In genomic region chr11:776459-777287, GRCh38 we compare ENCODE assay signal across 8 cellular contexts. TPM values are rescaled to one million over a fixed set of nuclear protein-coding genes. Genes with fewer than 3 reads are reported as not detected.
DNase-seq lines count a peak whose midpoint lies in the region.

No MANE protein-coding gene starts in this region.

- peaks cover 85% of the 10 kb centered on the region for H3K79me2 ChIP-seq in GM23248 (ENCODE audit: insufficient read depth)

- WGBS in GM23248 (ENCODE audit: low coverage in 1 of 2, low lambda C conversion rate in 2 of 2, missing lambda C conversion rate in 2 of 2), 2 experiments, result 0 to 2% methylated on average over 41 to 63 of the region's 68 CpGs

- no peaks in the 10 kb centered on the region for H4K20me1 ChIP-seq in GM23248 (ENCODE audit: insufficient read depth)

- H3K4me2 ChIP-seq in GM23248 (ENCODE audit: unreplicated experiment), result peak overlapping the region; percentile 88

- H3K9ac ChIP-seq in GM23248, result peak overlapping the region; percentile 94

- in situ Hi-C loops in GM23248 (cut with MboI), result no loop called here

- peaks cover 15% of the 10 kb centered on the region for H3K4me1 ChIP-seq in GM23248 (ENCODE audit: insufficient read depth)

- H3K9me2 ChIP-seq in GM23248 (ENCODE audit: insufficient read depth), result no peaks in the 10 kb centered on the region

- no peaks in the 10 kb centered on the region for H3K9me3 ChIP-seq in GM23248 (ENCODE audit: low read depth)

- 0 out of 2 replicates have a peak, but pooled peaks cover 3% of the 10 kb centered on the region for H3F3A ChIP-seq in GM23248 (ENCODE audit: insufficient read depth)

- H3K36me3 ChIP-seq in GM23248 (ENCODE audit: low read depth), result no peaks in the 10 kb centered on the region

- DNase-seq in NCI-H82 (lab: John Stamatoyannopoulos, UW) (peak; percentile 71), NCI-H82 treated with DMSO at 0.1 percent for 48 hours (lab: John Stamatoyannopoulos, UW; ENCODE audit: unreplicated experiment) (no peak), GM23248 (peak; percentile 73), Kasumi-1 (lab: John Stamatoyannopoulos, UW) (peak; percentile 45 to 55), hepatic stellate cell (ENCODE audit: low spot score) (peak; percentile 74), skeletal muscle cell (ENCODE audit: low read depth) (no peak), SHP77 treated with DMSO at 0.1 percent for 48 hours (lab: John Stamatoyannopoulos, UW) (no peak)
- peak; percentile 35 for DNase-seq in activated T-helper 9 cell treated with anti-CD3 and anti-CD28 coated beads, Interleukin-2, amount 50 U/mL, for 16 hours (ENCODE audit: low read depth)

- H2AFZ ChIP-seq in GM23248, result peak overlapping the region; percentile 84; the same call in 1 of the 2 replicates

- peak overlapping the region; percentile 56 for H3K27ac ChIP-seq in GM23248

- H3K4me3 ChIP-seq in GM23248, result peak overlapping the region; percentile 86
- peak overlapping the region; percentile 92 for H3K4me3 ChIP-seq in skeletal muscle cell (ENCODE audit: low read depth, low read length)

- no peaks in the 10 kb centered on the region for H3K27me3 ChIP-seq in GM23248 (replicated peaks; ENCODE audit: insufficient read depth)

RNA-seq across cellular contexts. Expression of gene GATD1, which starts 0.6 kb away (rescaled TPM):
- total RNA-seq in GM23248 (2014; rRNA removed; shearing (Covaris generic)), result 38.3 and 45.0 TPM in 2 replicates
- polyA plus RNA-seq in GM23248 (2016; fragmentation: Nextera tagmentation; extraction: Ambion mirVana), result 27.0 and 27.4 TPM in 2 replicates

RNA-seq across cellular contexts. Expression of gene CEND1, which starts 13.2 kb away (rescaled TPM):
- 2.1 and 2.8 TPM in 2 replicates for total RNA-seq in GM23248 (2014; rRNA removed; shearing (Covaris generic))
- 3.4 and 3.9 TPM in 2 replicates for polyA plus RNA-seq in GM23248 (2016; fragmentation: Nextera tagmentation; extraction: Ambion mirVana)

RNA-seq across cellular contexts. Expression of gene SLC25A22, which starts 21.4 kb away (rescaled TPM):
- total RNA-seq in GM23248 (2014; rRNA removed; shearing (Covaris generic)), result 10.5 and 13.9 TPM in 2 replicates
- 18.7 and 19.4 TPM in 2 replicates for polyA plus RNA-seq in GM23248 (2016; fragmentation: Nextera tagmentation; extraction: Ambion mirVana)

RNA-seq across cellular contexts. Expression of gene PIDD1, which starts 28.4 kb away (rescaled TPM):
- 4.2 and 6.4 TPM in 2 replicates for total RNA-seq in GM23248 (2014; rRNA removed; shearing (Covaris generic))
- polyA plus RNA-seq in GM23248 (2016; fragmentation: Nextera tagmentation; extraction: Ambion mirVana), result 7.3 and 8.5 TPM in 2 replicates

RNA-seq across cellular contexts. Expression of gene TALDO1, which starts 29.4 kb away (rescaled TPM):
- 185 and 216 TPM in 2 replicates for total RNA-seq in GM23248 (2014; rRNA removed; shearing (Covaris generic))
- 313 and 318 TPM in 2 replicates for polyA plus RNA-seq in GM23248 (2016; fragmentation: Nextera tagmentation; extraction: Ambion mirVana)

Comparison
In these comparisons a context has a peak if more than half of its experiments do, and no peak if none do; other contexts are left out.
1. DNase-seq: peak in NCI-H82 (single experiment), GM23248 (single experiment), Kasumi-1 (2 of 2), activated T-helper 9 cell treated with anti-CD3 and anti-CD28 coated beads, Interleukin-2, amount 50 U/mL, for 16 hours (single experiment) and hepatic stellate cell (single experiment); none in NCI-H82 treated with DMSO at 0.1 percent for 48 hours (single experiment), skeletal muscle cell (single experiment) and SHP77 treated with DMSO at 0.1 percent for 48 hours (single experiment).